In genomic region chr1:186915555-186915954, GRCh38 we compare ENCODE assay signal across 2 cellular contexts.
A peak's percentile ranks its signal among the peaks of the same experiment; 100 is the strongest.
TF ChIP-seq lines count a peak whose summit lies in the region.

No MANE protein-coding gene starts in this region.

TF ChIP-seq in A549, 52 proteins besides CTCF, POLR2A, EP300 and RAD21:
- peak; percentile 67 for TF ChIP-seq SMC3 (IDR thresholded peaks at IDR 0.05)
- no peak for TF ChIP-seq NPAS2 (CRISPR knock-in tag; IDR thresholded peaks at IDR 0.05; ENCODE audit: borderline replicate concordance)

TF ChIP-seq in H1, 55 proteins besides CTCF, POLR2A, EP300 and RAD21:
- TF ChIP-seq SAP30 (IDR thresholded peaks at IDR 0.05; ENCODE audit: insufficient read depth, insufficient replicate concordance, low read length) (no peak), TCF12 (IDR thresholded peaks at IDR 0.05; ENCODE audit: low read depth, low read length) (no peak), USF2 (IDR thresholded peaks at IDR 0.05; ENCODE audit: low read length) (no peak), RNF2 (IDR thresholded peaks at IDR 0.05; ENCODE audit: borderline replicate concordance, low read depth, low read length, missing control alignments, poor library complexity, severe bottlenecking) (no peak), SIRT6 (IDR thresholded peaks at IDR 0.05; ENCODE audit: low read length) (no peak), RBBP5 (IDR thresholded peaks at IDR 0.05; ENCODE audit: borderline replicate concordance, low read depth, low read length) (no peak), POU5F1 (IDR thresholded peaks at IDR 0.05; ENCODE audit: low read depth, low read length) (no peak), CHD7 (IDR thresholded peaks at IDR 0.05; ENCODE audit: insufficient replicate concordance, low read length) (no peak)
TF ChIP-seq in H1: peak in this region for 0.
